20 cellular contexts compared by ENCODE assay signal in the genomic region with DNA sequence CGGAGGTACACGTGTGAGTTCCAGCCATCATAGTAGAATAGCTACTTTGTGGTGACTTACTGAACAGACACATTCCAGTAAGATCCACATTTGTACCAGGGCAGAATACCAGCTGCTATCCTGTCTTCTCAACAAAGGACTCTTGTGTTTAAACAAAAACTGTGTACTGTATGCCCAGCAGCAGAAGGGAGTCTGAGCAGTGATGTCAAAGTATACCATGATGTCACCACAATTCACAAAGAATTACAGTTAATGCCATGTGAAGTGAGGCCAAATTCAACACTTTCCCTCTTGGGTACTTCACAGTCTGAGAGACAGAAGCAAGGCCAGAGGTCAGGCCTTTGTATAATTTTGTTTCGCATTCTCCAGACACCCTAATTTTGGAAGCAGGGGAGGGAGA.
DNase-seq lines count a peak whose midpoint lies in the region; ATAC-seq, FAIRE-seq and TF ChIP-seq lines count a peak whose summit lies in the region.
"Had no signal": no experiment of that assay in that cellular context is flagged by ENCODE, and none has a peak within 500 bp of the region (broad histone marks: within the 10 kb centered on the region; RNA-seq: fewer than 3 reads in every experiment).

No MANE protein-coding gene starts in this region.

- DNase-seq in H54 (ENCODE audit: insufficient read length, low spot score) (no peak), NCI-H2196 (lab: John Stamatoyannopoulos, UW; ENCODE audit: unreplicated experiment) (peak; percentile 35), endodermal cell (no peak), neural crest cell (ENCODE audit: low read depth, low spot score) (no peak), lower leg skin (ENCODE audit: low spot score in 2 of 2) (no peak), GM13976 (ENCODE audit: low spot score) (no peak)
- DNase-seq in activated naive CD4-positive, alpha-beta T cell treated with Interleukin-2 at 50 U/mL for 16 hours = no peak
- DNase-seq: activated CD4-positive, alpha-beta T cell treated with anti-CD3 and anti-CD28 coated beads for 36 hours; DMS79 treated with DMSO at 0.1 percent for 48 hours; HCEC 1CT; NCI-H1105; stimulated activated CD4-positive, alpha-beta T cell treated with anti-CD3 and anti-CD28 coated beads, Interleukin-12 subunit alpha, Interleukin-12 subunit beta, amount 100 ng/mL, for 4 hours had no signal

- no peak overlapping the region for H3K4me3 ChIP-seq in endodermal cell (ENCODE audit: low read length)
- no peak overlapping the region for H3K4me3 ChIP-seq in lower leg skin (ENCODE audit: low read depth, poor library complexity, severe bottlenecking)
- H3K4me3 ChIP-seq: BLaER1, gastroesophageal sphincter had no signal

- 89 to 97% methylated on average over 3 of the region's 3 CpGs for WGBS in endodermal cell (ENCODE audit: insufficient coverage in 1 of 2, insufficient read length in 1 of 2), 2 experiments
- 68 to 81% methylated on average over 3 of the region's 3 CpGs for WGBS in lower leg skin, 2 donors

- peaks cover 9% of the 10 kb centered on the region for H3K4me1 ChIP-seq in endodermal cell (ENCODE audit: control insufficient read depth, insufficient read depth, low read length)
- H3K4me1 ChIP-seq: BLaER1 had no signal

- H3K9me3 ChIP-seq in endodermal cell (ENCODE audit: control insufficient read depth, low read length) = peaks cover 3% of the 10 kb centered on the region
- H3K9me3 ChIP-seq: BLaER1, gastroesophageal sphincter had no signal

- H3K4me3 Mint-ChIP-seq in endodermal cell (no peak overlapping the region), neural crest cell (no peak overlapping the region)
- H3K4me3 Mint-ChIP-seq: activated CD4-positive, alpha-beta T cell treated with anti-CD3 and anti-CD28 coated beads for 36 hours; activated naive CD4-positive, alpha-beta T cell treated with anti-CD3 and anti-CD28 coated beads, Interleukin-2, amount 50 U/mL, for 24 hours; central memory CD8-positive, alpha-beta T cell; mesothelial cell of epicardium; T-helper 2 cell treated with Interferon-gamma antibody and Interleukin-4, amounts not matched to agents 5 μg/mL and 100 μg/mL, for 36 hours had no signal

- peak overlapping the region; percentile 64 for H3K27ac ChIP-seq in endodermal cell (ENCODE audit: low read depth, low read length)
- H3K27ac ChIP-seq: BLaER1, RWPE1 had no signal

- H3K4me1 Mint-ChIP-seq in endodermal cell (peaks cover 19% of the 10 kb centered on the region), neural crest cell (peaks cover 56% of the 10 kb centered on the region)
- H3K4me1 Mint-ChIP-seq: activated CD4-positive, alpha-beta T cell treated with anti-CD3 and anti-CD28 coated beads for 36 hours; activated naive CD4-positive, alpha-beta T cell treated with anti-CD3 and anti-CD28 coated beads, Interleukin-2, amount 50 U/mL, for 24 hours; central memory CD8-positive, alpha-beta T cell had no signal

- no peak for TF ChIP-seq CTCF in endodermal cell (conservative IDR thresholded peaks at IDR 0.05)
- TF ChIP-seq CTCF in neural crest cell (conservative IDR thresholded peaks at IDR 0.05) = no peak
- TF ChIP-seq CTCF in lower leg skin (IDR thresholded peaks at IDR 0.05) = no peak
- no peak for TF ChIP-seq CTCF in GM13976 (IDR thresholded peaks at IDR 0.05; ENCODE audit: borderline replicate concordance, control extremely low read depth, extremely low read depth, insufficient read depth, missing control alignments)

- no peak overlapping the region for H3K9ac ChIP-seq in endodermal cell (ENCODE audit: extremely low read depth, low read length, poor library complexity, severe bottlenecking)
- H3K9ac ChIP-seq: BLaER1 had no signal

- TF ChIP-seq POLR2A in H54 (IDR thresholded peaks at IDR 0.05; ENCODE audit: low read depth, low read length) = no peak
- TF ChIP-seq POLR2A in lower leg skin (IDR thresholded peaks at IDR 0.05) = no peak

- H3K36me3 Mint-ChIP-seq in endodermal cell (ENCODE audit: low read depth) (no peaks in the 10 kb centered on the region), neural crest cell (ENCODE audit: low read depth) (no peaks in the 10 kb centered on the region)
- H3K36me3 Mint-ChIP-seq: activated naive CD4-positive, alpha-beta T cell treated with anti-CD3 and anti-CD28 coated beads, Interleukin-2, amount 50 U/mL, for 24 hours; mesothelial cell of epicardium had no signal

- H3K27me3 Mint-ChIP-seq in endodermal cell (ENCODE audit: insufficient read depth) (no peaks in the 10 kb centered on the region), neural crest cell (ENCODE audit: low read depth) (no peaks in the 10 kb centered on the region)
- H3K27me3 Mint-ChIP-seq: activated naive CD4-positive, alpha-beta T cell treated with anti-CD3 and anti-CD28 coated beads, Interleukin-2, amount 50 U/mL, for 24 hours; central memory CD8-positive, alpha-beta T cell had no signal

- no peaks in the 10 kb centered on the region for H3K36me3 ChIP-seq in endodermal cell (ENCODE audit: control insufficient read depth, insufficient read depth, low read length)
- H3K36me3 ChIP-seq: BLaER1, gastroesophageal sphincter had no signal

- no peaks in the 10 kb centered on the region for H3K27me3 ChIP-seq in endodermal cell (ENCODE audit: control insufficient read depth, insufficient read depth, low read length, poor library complexity, severe bottlenecking)
- H3K27me3 ChIP-seq: BLaER1, gastroesophageal sphincter had no signal

- FAIRE-seq in H54 (lab: Jason Lieb, UNC) = peak; percentile 74

- H3K9me3 Mint-ChIP-seq in endodermal cell (peaks cover 6% of the 10 kb centered on the region), neural crest cell (no peaks in the 10 kb centered on the region)
- H3K9me3 Mint-ChIP-seq: activated naive CD4-positive, alpha-beta T cell treated with anti-CD3 and anti-CD28 coated beads, Interleukin-2, amount 50 U/mL, for 24 hours; central memory CD8-positive, alpha-beta T cell; T-helper 2 cell treated with Interferon-gamma antibody and Interleukin-4, amounts not matched to agents 5 μg/mL and 100 μg/mL, for 36 hours had no signal

- no peak for ATAC-seq in GM18909 (IDR thresholded peaks at IDR 0.05; ENCODE audit: poor library complexity, unreplicated experiment)
- ATAC-seq: activated CD4-positive, alpha-beta T cell treated with anti-CD3 and anti-CD28 coated beads for 36 hours; gastroesophageal sphincter had no signal

- H3K27ac Mint-ChIP-seq in endodermal cell (no peak overlapping the region), neural crest cell (ENCODE audit: unreplicated experiment) (peak overlapping the region; percentile 65)
- H3K27ac Mint-ChIP-seq: activated CD4-positive, alpha-beta T cell treated with anti-CD3 and anti-CD28 coated beads for 36 hours; activated naive CD4-positive, alpha-beta T cell treated with anti-CD3 and anti-CD28 coated beads, Interleukin-2, amount 50 U/mL, for 24 hours; mesothelial cell of epicardium; T-helper 2 cell treated with Interferon-gamma antibody and Interleukin-4, amounts not matched to agents 5 μg/mL and 100 μg/mL, for 36 hours had no signal

- intact Hi-C loops in lower leg skin (cut with DNase I; ENCODE audit: low total_unique reads) = no loop called here

- in situ Hi-C loops in GM13976 (cut with MboI; ENCODE audit: low sequenced_read_pairs, unreplicated experiment) = no loop called here
